ENCODE assay signal across 7 cellular contexts in genomic region chr10:29488471-29488870, GRCh38.
DNase-seq lines count a peak whose midpoint lies in the region; ATAC-seq, FAIRE-seq and TF ChIP-seq lines count a peak whose summit lies in the region.
"Not testable (repeated sequence)": the region's sequence is repeated elsewhere in the genome, so short reads cannot be mapped to it uniquely, and the experiment has no call there.

No MANE protein-coding gene starts in this region.

- not testable (repeated sequence) for TF ChIP-seq CTCF in smooth muscle cell (IDR thresholded peaks at IDR 0.05; ENCODE audit: borderline replicate concordance, insufficient read depth, poor library complexity, severe bottlenecking)

- not testable (repeated sequence) for H3K4me1 ChIP-seq in mesenchymal stem cell (ENCODE audit: control insufficient read depth, insufficient read depth, low read depth, low read length); smooth muscle cell (ENCODE audit: low read depth)

- H3K27ac Mint-ChIP-seq in activated naive CD8-positive, alpha-beta T cell treated with anti-CD3 and anti-CD28 coated beads, Interleukin-2, amount 50 U/mL, for 24 hours = not testable (repeated sequence)

- not testable (repeated sequence) for H2AFZ ChIP-seq in mesenchymal stem cell (ENCODE audit: low read depth, low read length); smooth muscle cell (ENCODE audit: low read depth)

- H3K9ac ChIP-seq in mesenchymal stem cell (ENCODE audit: low read length); smooth muscle cell (ENCODE audit: low read depth): not testable (repeated sequence)

- H3K36me3 ChIP-seq in mesenchymal stem cell (ENCODE audit: control insufficient read depth in 1 of 2, insufficient read depth in 2 of 2, low read depth in 1 of 2, low read length in 2 of 2) = peaks cover 49 to 99% of the 10 kb centered on the region in 2 experiments
- not testable (repeated sequence) for H3K36me3 ChIP-seq in smooth muscle cell (ENCODE audit: low read depth)

- not testable (repeated sequence) for H3K9me3 ChIP-seq in mesenchymal stem cell (ENCODE audit: control insufficient read depth, low read length); smooth muscle cell (replicated peaks; ENCODE audit: low read depth)

- not testable (repeated sequence) for DNase-seq in H54 (ENCODE audit: insufficient read length, low spot score); activated naive CD8-positive, alpha-beta T cell treated with anti-CD3 and anti-CD28 coated beads, Interleukin-2, amount 50 U/mL, for 24 hours; mesenchymal stem cell; smooth muscle cell (lab: John Stamatoyannopoulos, UW; ENCODE audit: unreplicated experiment)
- DNase-seq in RPMI7951 (ENCODE audit: low read depth) = peak; percentile 29
- peak; percentile 24 for DNase-seq in activated CD4-positive, alpha-beta T cell treated with anti-CD3 and anti-CD28 coated beads for 48 hours

- H3K79me2 ChIP-seq in smooth muscle cell (ENCODE audit: low read depth) = not testable (repeated sequence)

- not testable (repeated sequence) for TF ChIP-seq POLR2A in H54 (IDR thresholded peaks at IDR 0.05; ENCODE audit: low read depth, low read length)

- not testable (repeated sequence) for H3K9me3 Mint-ChIP-seq in activated naive CD8-positive, alpha-beta T cell treated with anti-CD3 and anti-CD28 coated beads, Interleukin-2, amount 50 U/mL, for 24 hours

- H2BK15ac ChIP-seq in mesenchymal stem cell (ENCODE audit: low read depth, poor library complexity, severe bottlenecking) = not testable (repeated sequence)

- FAIRE-seq in H54 (lab: Jason Lieb, UNC) = peak; percentile 86

- peak overlapping the region; percentile 57 for H2AK5ac ChIP-seq in mesenchymal stem cell (ENCODE audit: low read length, severe bottlenecking)

- H3K4me3 ChIP-seq in mesenchymal stem cell (ENCODE audit: insufficient read depth in 1 of 2, low read depth in 1 of 2, low read length in 2 of 2); smooth muscle cell: not testable (repeated sequence)

- H2BK12ac ChIP-seq in mesenchymal stem cell (ENCODE audit: low read length in 2 of 2) = not testable (repeated sequence)

- H3K23ac ChIP-seq in mesenchymal stem cell (ENCODE audit: low read length in 2 of 2) = not testable (repeated sequence)

- not testable (repeated sequence) for H3K14ac ChIP-seq in mesenchymal stem cell (ENCODE audit: low read length in 2 of 2)

- H2BK5ac ChIP-seq in mesenchymal stem cell (ENCODE audit: low read depth, low read length, poor library complexity, severe bottlenecking) = not testable (repeated sequence)

- 90% methylated on average over 11 of the region's 14 CpGs for WGBS in mesenchymal stem cell
- WGBS in smooth muscle cell (ENCODE audit: low lambda C conversion rate) = 59% methylated on average over 14 of the region's 14 CpGs

- H3K27ac ChIP-seq in mesenchymal stem cell (ENCODE audit: low read length, poor library complexity, severe bottlenecking) (peak overlapping the region; percentile 59), smooth muscle cell (ENCODE audit: low read depth) (peak overlapping the region; percentile 25)

- not testable (repeated sequence) for H3F3A ChIP-seq in smooth muscle cell (ENCODE audit: low read depth)

- H3K27me3 Mint-ChIP-seq in activated naive CD8-positive, alpha-beta T cell treated with anti-CD3 and anti-CD28 coated beads, Interleukin-2, amount 50 U/mL, for 24 hours = not testable (repeated sequence)

- peaks cover 23% of the 10 kb centered on the region for H3K79me1 ChIP-seq in mesenchymal stem cell (replicated peaks; ENCODE audit: low read length, poor library complexity, severe bottlenecking)

- not testable (repeated sequence) for H4K20me1 ChIP-seq in smooth muscle cell (ENCODE audit: low read depth)

- not testable (repeated sequence) for H4K91ac ChIP-seq in mesenchymal stem cell (ENCODE audit: low read length)

- H3K27me3 ChIP-seq in mesenchymal stem cell (ENCODE audit: control insufficient read depth in 1 of 2, insufficient read depth in 1 of 2, low read length in 2 of 2); smooth muscle cell (ENCODE audit: low read depth): not testable (repeated sequence)

- H3K4me1 Mint-ChIP-seq in activated naive CD8-positive, alpha-beta T cell treated with anti-CD3 and anti-CD28 coated beads, Interleukin-2, amount 50 U/mL, for 24 hours = peaks cover 52% of the 10 kb centered on the region

- not testable (repeated sequence) for H4K8ac ChIP-seq in mesenchymal stem cell (ENCODE audit: low read length)

- H3K4ac ChIP-seq in mesenchymal stem cell (ENCODE audit: low read depth in 1 of 2, low read length in 2 of 2) = not testable (repeated sequence)

- ATAC-seq in activated naive CD8-positive, alpha-beta T cell treated with anti-CD3 and anti-CD28 coated beads, Interleukin-2, amount 50 U/mL, for 24 hours = peak; percentile 30
- peak; percentile 88 for ATAC-seq in esophagus mucosa

- H3K18ac ChIP-seq in mesenchymal stem cell (ENCODE audit: low read depth in 1 of 2, low read length in 2 of 2) = not testable (repeated sequence)

- H3K36me3 Mint-ChIP-seq in activated naive CD8-positive, alpha-beta T cell treated with anti-CD3 and anti-CD28 coated beads, Interleukin-2, amount 50 U/mL, for 24 hours (ENCODE audit: low read depth) = peaks cover 29% of the 10 kb centered on the region

- H2BK120ac ChIP-seq in mesenchymal stem cell (ENCODE audit: low read depth, low read length) = not testable (repeated sequence)

- not testable (repeated sequence) for H3K4me3 Mint-ChIP-seq in activated naive CD8-positive, alpha-beta T cell treated with anti-CD3 and anti-CD28 coated beads, Interleukin-2, amount 50 U/mL, for 24 hours

- not testable (repeated sequence) for H3K4me2 ChIP-seq in mesenchymal stem cell (ENCODE audit: low read length, poor library complexity, severe bottlenecking); smooth muscle cell
